In genomic region chr17:47630614-47631013, GRCh38 we compare ENCODE assay signal across 28 cellular contexts.
"Had no signal": no experiment of that assay in that cellular context is flagged by ENCODE, and none has a peak within 500 bp of the region (broad histone marks: within the 10 kb centered on the region; RNA-seq: fewer than 3 reads in every experiment).

No MANE protein-coding gene starts in this region.

- H3K27me3 Mint-ChIP-seq: activated naive CD8-positive, alpha-beta T cell; stimulated activated naive CD8-positive, alpha-beta T cell treated with anti-CD3 and anti-CD28 coated beads, Interleukin-15, amount 100 ng/mL, for 72 hours had no signal

- FAIRE-seq: bronchial epithelial cell, islet of Langerhans had no signal

- H3K9me3 Mint-ChIP-seq: activated T-cell treated with anti-CD3 and anti-CD28 coated beads, Interleukin-2, amount 50 U/mL, for 4 hours; natural killer cell; stimulated activated naive CD8-positive, alpha-beta T cell treated with anti-CD3 and anti-CD28 coated beads, Interleukin-15, amount 100 ng/mL, for 72 hours had no signal

- H3K27me3 ChIP-seq: dorsolateral prefrontal cortex, gastrocnemius medialis, left lung, right lobe of liver, thyroid gland, upper lobe of left lung, vagina had no signal

- H3K4me3 ChIP-seq: coronary artery, dorsolateral prefrontal cortex, gastrocnemius medialis, left lung, lung, right lobe of liver, thyroid gland, upper lobe of left lung, vagina had no signal

- H3K9me3 ChIP-seq: gastrocnemius medialis, left lung, right lobe of liver, thyroid gland, upper lobe of left lung, vagina had no signal

- H3K36me3 Mint-ChIP-seq: natural killer cell had no signal

- H3K27ac ChIP-seq: coronary artery, dorsolateral prefrontal cortex, gastrocnemius medialis, left lung, right lobe of liver, thyroid gland, upper lobe of left lung, vagina, WERI-Rb-1 had no signal

- H3K4me1 Mint-ChIP-seq: stimulated activated naive CD8-positive, alpha-beta T cell treated with anti-CD3 and anti-CD28 coated beads, Interleukin-15, amount 100 ng/mL, for 72 hours had no signal

- H3K4me3 Mint-ChIP-seq: activated naive CD8-positive, alpha-beta T cell; activated T-cell treated with anti-CD3 and anti-CD28 coated beads, Interleukin-2, amount 50 U/mL, for 4 hours; natural killer cell; stimulated activated naive CD8-positive, alpha-beta T cell treated with anti-CD3 and anti-CD28 coated beads, Interleukin-15, amount 100 ng/mL, for 72 hours had no signal

- DNase-seq: activated CD4-positive, alpha-beta T cell treated with anti-CD3 and anti-CD28 coated beads for 48 hours; activated CD4-positive, alpha-beta T cell treated with anti-CD3 and anti-CD28 coated beads, Interleukin-2, amount 50 U/mL, for 48 hours; activated CD8-positive, alpha-beta memory T cell treated with anti-CD3 and anti-CD28 coated beads, Interleukin-2, amount 50 U/mL, for 4 hours; activated naive CD4-positive, alpha-beta T cell; activated T-cell treated with anti-CD3 and anti-CD28 coated beads, Interleukin-2, amount 50 U/mL, for 4 hours; anterior cingulate cortex; dorsolateral prefrontal cortex; effector memory CD4-positive, alpha-beta T cell; gastrocnemius medialis; glutamatergic neuron; left lung; mesendoderm; natural killer cell; right lobe of liver; stimulated activated CD4-positive, alpha-beta T cell treated with anti-CD3 and anti-CD28 coated beads, Interleukin-12 subunit alpha, Interleukin-12 subunit beta, amount 100 ng/mL, for 4 hours; stimulated activated CD4-positive, alpha-beta T cell treated with anti-CD3 and anti-CD28 coated beads, Interleukin-4, amount 100 ng/mL, for 1 hour; stimulated activated naive CD8-positive, alpha-beta T cell treated with anti-CD3 and anti-CD28 coated beads, Interleukin-15, amount 100 ng/mL, for 72 hours; T-helper 2 cell; thyroid gland; upper lobe of left lung; WERI-Rb-1 had no signal

- H3K27ac Mint-ChIP-seq: activated naive CD8-positive, alpha-beta T cell had no signal

- H3K36me3 ChIP-seq: gastrocnemius medialis, right lobe of liver, thyroid gland, vagina had no signal

- ATAC-seq: activated CD4-positive, CD25-positive, alpha-beta regulatory T cell treated with anti-CD3 and anti-CD28 coated beads, Interleukin-2, amount 50 U/mL, for 24 hours; activated T-cell treated with anti-CD3 and anti-CD28 coated beads, Interleukin-2, amount 50 U/mL, for 4 hours; gastrocnemius medialis; natural killer cell; right lobe of liver; stimulated activated naive CD8-positive, alpha-beta T cell treated with anti-CD3 and anti-CD28 coated beads, Interleukin-15, amount 100 ng/mL, for 72 hours had no signal

- H3K4me1 ChIP-seq: left lung, right lobe of liver, upper lobe of left lung, vagina had no signal
